Comparison of ENCODE assay signal across 10 cellular contexts in genomic region chr3:73490453-73491311, GRCh38.
DNase-seq lines count a peak whose midpoint lies in the region; ATAC-seq and TF ChIP-seq lines count a peak whose summit lies in the region.
"Had no signal": no experiment of that assay in that cellular context is flagged by ENCODE, and none has a peak within 500 bp of the region (broad histone marks: within the 10 kb centered on the region; RNA-seq: fewer than 3 reads in every experiment).

No MANE protein-coding gene starts in this region.

- DNase-seq in Right ventricle myocardium inferior (ENCODE audit: missing footprints) (peak; percentile 65), cardiac septum (ENCODE audit: low spot score) (no peak), fibroblast of mammary gland (ENCODE audit: low read depth) (peak; percentile 64), lung (ENCODE audit: low spot score) (peak; percentile 49), NCI-H1694 (lab: John Stamatoyannopoulos, UW) (no peak), GF-D8 (lab: John Stamatoyannopoulos, UW) (no peak), left colon (no peak)
- DNase-seq: activated T-cell treated with anti-CD3 and anti-CD28 coated beads, Interleukin-2, amount 50 U/mL, for 4 hours; NCI-H1417 had no signal

- H3K36me3 ChIP-seq in lung (ENCODE audit: control insufficient read depth in 2 of 2, insufficient read depth in 2 of 2, low read length in 2 of 2) = no peaks in the 10 kb centered on the region

- 34 to 58% methylated on average over 8 of the region's 8 CpGs for WGBS in lung, 2 donors

- no peaks in the 10 kb centered on the region for H3K9me3 ChIP-seq in lung (ENCODE audit: control insufficient read depth in 2 of 2, insufficient read depth in 1 of 2, low read length in 1 of 2)

- ATAC-seq in Right ventricle myocardium inferior (peak; percentile 83), lung (ENCODE audit: insufficient read depth, low FRiP score) (peak; percentile 61), HG03025 (IDR thresholded peaks at IDR 0.05; ENCODE audit: low FRiP score, unreplicated experiment) (no peak), left colon (no peak)
- ATAC-seq: activated T-cell treated with anti-CD3 and anti-CD28 coated beads, Interleukin-2, amount 50 U/mL, for 4 hours had no signal

- TF ChIP-seq CTCF in fibroblast of mammary gland (conservative IDR thresholded peaks at IDR 0.05; ENCODE audit: control insufficient read depth, insufficient read depth, low read depth, low read length) = no peak
- no peak for TF ChIP-seq CTCF in lung (IDR thresholded peaks at IDR 0.05; ENCODE audit: control extremely low read depth, extremely low read depth)

- H3K27me3 ChIP-seq in lung (ENCODE audit: control insufficient read depth, insufficient read depth) = no peaks in the 10 kb centered on the region

- intact Hi-C loops in Right ventricle myocardium inferior (cut with DNase I) = loop anchor here (5.0 to 10.0 kb wide), 2 partner anchors 38 to 146 kb away; no protein-coding TSS in a partner anchor
- intact Hi-C loops in cardiac septum (cut with DNase I) = no loop called here
- intact Hi-C loops in left colon (cut with DNase I, micrococcal nuclease) = no loop called here

- H3K4me1 ChIP-seq in lung (ENCODE audit: control insufficient read depth in 2 of 2, insufficient read depth in 2 of 2, low read length in 2 of 2) = peaks cover 2 to 47% of the 10 kb centered on the region in 2 donors

- no peak overlapping the region for H3K4me3 ChIP-seq in fibroblast of mammary gland (ENCODE audit: control insufficient read depth, low read depth, low read length)
- no peak overlapping the region for H3K4me3 ChIP-seq in lung

- peak overlapping the region in 1 of 2 donors; percentile 74 for H3K27ac ChIP-seq in lung (ENCODE audit: low read depth in 1 of 2, low read length in 1 of 2)

Comparison
In these comparisons a context has a peak if more than half of its experiments do, and no peak if none do; other contexts are left out.
1. DNase-seq: peak in Right ventricle myocardium inferior (single experiment), fibroblast of mammary gland (single experiment) and lung (single experiment); none in cardiac septum (single experiment), NCI-H1694 (single experiment), GF-D8 (single experiment) and left colon (0 of 2).
2. ATAC-seq: peak in Right ventricle myocardium inferior (single experiment) and lung (single experiment); none in HG03025 (single experiment) and left colon (single experiment).